In genomic region chr12:107319536-107320030, GRCh38 we compare ENCODE assay signal across 8 cellular contexts.
DNase-seq lines count a peak whose midpoint lies in the region; ATAC-seq, FAIRE-seq and TF ChIP-seq lines count a peak whose summit lies in the region.

No MANE protein-coding gene starts in this region.

- no peak overlapping the region for H2BK12ac ChIP-seq in H9 (ENCODE audit: insufficient read length, low read depth, low read length)

- H3K79me1 ChIP-seq in H9 (ENCODE audit: insufficient read depth, low read depth, low read length, poor library complexity, severe bottlenecking), result no peaks in the 10 kb centered on the region

- no peak overlapping the region for H3T11ph ChIP-seq in H9 (ENCODE audit: low read length)

- intact Hi-C loops in esophagus muscularis mucosa (cut with DNase I), result no loop called here

- H4K5ac ChIP-seq in H9 (ENCODE audit: insufficient read length, low read depth, low read length), result no peak overlapping the region

- no peak overlapping the region for H3K18ac ChIP-seq in H9 (ENCODE audit: insufficient read length, low read depth, low read length)

- no peak overlapping the region for H3K14ac ChIP-seq in H9 (ENCODE audit: insufficient read depth, low read length)

- peaks cover 35% of the 10 kb centered on the region for H3K23me2 ChIP-seq in H9 (ENCODE audit: insufficient read length, low read depth, low read length, poor library complexity, severe bottlenecking)

- H3K4me1 Mint-ChIP-seq in H9, result peaks cover 16 to 22% of the 10 kb centered on the region in 2 experiments

- H3K4me1 ChIP-seq in H9 (ENCODE audit: insufficient read depth, low read length) (peaks cover 2% of the 10 kb centered on the region; the same call in 1 of the 2 replicates), esophagus muscularis mucosa (peaks cover 12 to 42% (median 38%) of the 10 kb centered on the region in 4 donors)

- H2AFZ ChIP-seq in H9 (ENCODE audit: low read length), result no peak overlapping the region

- no peaks in the 10 kb centered on the region for H3K36me3 ChIP-seq in esophagus muscularis mucosa

- no peaks in the 10 kb centered on the region for H3K9me3 ChIP-seq in H9 (ENCODE audit: control insufficient read depth, low read depth, low read length)
- no peaks in the 10 kb centered on the region for H3K9me3 ChIP-seq in esophagus muscularis mucosa

- H4K91ac ChIP-seq in H9 (ENCODE audit: insufficient read length, low read depth, low read length), result no peak overlapping the region

- H3K27ac ChIP-seq in H9 (ENCODE audit: insufficient read length, low read depth, low read length) (no peak overlapping the region), esophagus muscularis mucosa (replicated peaks in 1 of 4) (no peak overlapping the region)

- peaks cover 15% of the 10 kb centered on the region; the same call in 1 of the 2 replicates for H3K27me3 ChIP-seq in H9 (ENCODE audit: insufficient read depth, low read length)
- peaks cover 8 to 100% (median 37%) of the 10 kb centered on the region in 4 donors for H3K27me3 ChIP-seq in esophagus muscularis mucosa

- H3K56ac ChIP-seq in H9 (ENCODE audit: insufficient read length, low read depth, low read length), result no peak overlapping the region

- no peak for ATAC-seq in HG02571 (IDR thresholded peaks at IDR 0.05; ENCODE audit: unreplicated experiment)

- H3K4me3 Mint-ChIP-seq in H9, result peak overlapping the region; percentile 83 to 93

- no peaks in the 10 kb centered on the region for H3K79me2 ChIP-seq in H9 (ENCODE audit: insufficient read depth, low read length)

- H3K9ac ChIP-seq in H9 (ENCODE audit: extremely low read depth, insufficient read length, low read length), result no peak overlapping the region

- H3K4ac ChIP-seq in H9 (ENCODE audit: low read depth, low read length), result no peak overlapping the region

- no peak for DNase-seq in H9
- peak; percentile 10 for DNase-seq in T-helper 9 cell
- DNase-seq in esophagus muscularis mucosa (ENCODE audit: extremely low spot score), result no peak
- no peak for DNase-seq in retinal pigment epithelial cell (ENCODE audit: low read depth)
- no peak for DNase-seq in NCI-H187 (lab: John Stamatoyannopoulos, UW)
- DNase-seq in GM12892 (ENCODE audit: insufficient read length), result no peak
- DNase-seq in occipital lobe (lab: John Stamatoyannopoulos, UW), result no peak

- TF ChIP-seq CTCF in H9 (conservative IDR thresholded peaks at IDR 0.05) (no peak), esophagus muscularis mucosa (IDR thresholded peaks at IDR 0.05) (no peak), retinal pigment epithelial cell (conservative IDR thresholded peaks at IDR 0.05; ENCODE audit: low read depth, low read length) (no peak)

- peaks cover 83% of the 10 kb centered on the region for H3K27me3 Mint-ChIP-seq in H9 (ENCODE audit: low read depth)

- no peak overlapping the region; a peak in 1 of 7 replicates for H3K27ac Mint-ChIP-seq in H9

- no peak overlapping the region for H3K23ac ChIP-seq in H9 (ENCODE audit: insufficient read length, low read depth, low read length)

- peaks cover 3% of the 10 kb centered on the region for H4K20me1 ChIP-seq in H9 (ENCODE audit: control insufficient read depth, insufficient read depth, insufficient read length)

- no peak overlapping the region for H2BK120ac ChIP-seq in H9 (ENCODE audit: low read depth, low read length, poor library complexity, severe bottlenecking)

- no peaks in the 10 kb centered on the region; a peak in 1 of 7 replicates for H3K36me3 Mint-ChIP-seq in H9 (ENCODE audit: insufficient read depth in 1 of 3, low read depth in 3 of 3)

- FAIRE-seq in GM12892 (lab: Jason Lieb, UNC), result no peak

- H3K9me3 Mint-ChIP-seq in H9, result peaks cover 5 to 6% of the 10 kb centered on the region in 2 experiments; a peak in 3 of 5 replicates

- WGBS in H9 (ENCODE audit: extremely low coverage, insufficient read length, low lambda C conversion rate), result no CpG with 5 or more reads among the region's 60 CpGs
- WGBS in esophagus muscularis mucosa, result 0% methylated on average over 3 of the region's 60 CpGs

- H4K8ac ChIP-seq in H9 (replicated peaks; ENCODE audit: insufficient read length, low read depth, low read length), result no peak overlapping the region

- no peak overlapping the region for H2AK5ac ChIP-seq in H9 (ENCODE audit: insufficient read length, low read length)

- H3K4me2 ChIP-seq in H9 (ENCODE audit: insufficient read depth, insufficient read length, low read length), result peak overlapping the region; percentile 69

- no peak for TF ChIP-seq EP300 in esophagus muscularis mucosa (IDR thresholded peaks at IDR 0.05)

- H2BK20ac ChIP-seq in H9 (ENCODE audit: low read depth, low read length, poor library complexity, severe bottlenecking), result no peak overlapping the region

- no peak overlapping the region for H2BK15ac ChIP-seq in H9 (ENCODE audit: low read depth, low read length)

- no peak for TF ChIP-seq POLR2A in esophagus muscularis mucosa (IDR thresholded peaks at IDR 0.05; ENCODE audit: low read depth)
- TF ChIP-seq POLR2A in GM12892 (IDR thresholded peaks at IDR 0.05; ENCODE audit: low read depth, low read length), result no peak

- H3K4me3 ChIP-seq in esophagus muscularis mucosa (peak overlapping the region; percentile 36 to 53 (median 40)), retinal pigment epithelial cell (ENCODE audit: low read length) (peak overlapping the region; percentile 65)

- H2BK5ac ChIP-seq in H9 (ENCODE audit: insufficient read length, low read length), result no peak overlapping the region
